In the genomic region with DNA sequence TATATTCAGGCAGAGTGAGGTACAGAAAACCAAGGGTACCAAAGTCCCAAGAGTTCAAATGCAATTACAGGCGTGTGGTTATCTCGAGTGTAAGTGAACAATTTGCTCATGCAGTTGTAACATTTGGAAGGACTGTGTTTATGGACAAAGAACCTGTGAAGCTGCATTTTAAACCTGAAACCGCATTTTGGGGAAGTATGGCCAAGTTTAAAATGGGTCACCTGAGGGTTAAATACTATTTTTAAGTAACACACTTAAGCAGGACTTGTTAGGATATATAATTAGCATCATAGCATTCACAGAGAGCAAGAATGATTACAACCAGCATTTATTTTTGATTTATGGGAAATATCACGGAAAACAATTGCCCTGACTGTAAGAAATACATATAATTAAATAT, we compare ENCODE assay signal across 22 cellular contexts.
"Had no signal": no experiment of that assay in that cellular context is flagged by ENCODE, and none has a peak within 500 bp of the region (broad histone marks: within the 10 kb centered on the region; RNA-seq: fewer than 3 reads in every experiment).

No MANE protein-coding gene starts in this region.

- H3K9ac ChIP-seq: parathyroid adenoma had no signal

- H3K4me3 Mint-ChIP-seq: activated naive CD4-positive, alpha-beta T cell treated with anti-CD3 and anti-CD28 coated beads, Interleukin-2, amount 50 U/mL, for 24 hours; activated T-cell treated with anti-CD3 and anti-CD28 coated beads, Interleukin-2, amount 50 U/mL, for 72 hours; natural killer cell treated with Interleukin-12 subunit alpha and Interleukin-12 subunit beta and Interleukin-15 and Interleukin-18, amount 100 ng/mL, for 72 hours; stimulated activated memory B cell treated with anti-CD40 and anti-IgM and Interleukin-4, amounts not matched to agents 10 μg/mL and 1 μg/mL and 100 μg/mL, for 72 hours had no signal

- H3K27ac Mint-ChIP-seq: activated naive CD4-positive, alpha-beta T cell treated with anti-CD3 and anti-CD28 coated beads, Interleukin-2, amount 50 U/mL, for 24 hours; activated T-cell treated with anti-CD3 and anti-CD28 coated beads, Interleukin-2, amount 50 U/mL, for 72 hours; natural killer cell treated with Interleukin-12 subunit alpha and Interleukin-12 subunit beta and Interleukin-15 and Interleukin-18, amount 100 ng/mL, for 72 hours; stimulated activated memory B cell treated with anti-CD40 and anti-IgM and Interleukin-4, amounts not matched to agents 10 μg/mL and 1 μg/mL and 100 μg/mL, for 72 hours had no signal

- H3K27me3 ChIP-seq: ascending aorta, gastrocnemius medialis, spleen, upper lobe of left lung had no signal

- H3K79me2 ChIP-seq: parathyroid adenoma had no signal

- H3K4me1 Mint-ChIP-seq: activated naive CD4-positive, alpha-beta T cell treated with anti-CD3 and anti-CD28 coated beads, Interleukin-2, amount 50 U/mL, for 24 hours had no signal

- DNase-seq: activated CD4-positive, alpha-beta T cell treated with anti-CD3 and anti-CD28 coated beads, Interleukin-2, amount 50 U/mL, for 1 hour; activated CD4-positive, CD25-positive, alpha-beta regulatory T cell treated with anti-CD3 and anti-CD28 coated beads, Interleukin-2, amount 50 U/mL, for 72 hours; activated gamma-delta T cell; activated T-cell treated with anti-CD3 and anti-CD28 coated beads, Interleukin-2, amount 50 U/mL, for 72 hours; effector CD4-positive, alpha-beta T cell; gastrocnemius medialis; head of caudate nucleus; kidney; spleen; stimulated activated CD4-positive, alpha-beta T cell treated with anti-CD3 and anti-CD28 coated beads, Interleukin-4, amount 100 ng/mL, for 4 hours; upper lobe of left lung had no signal

- H3K9me3 ChIP-seq: ascending aorta, gastrocnemius medialis, thoracic aorta, upper lobe of left lung had no signal

- H3K4me3 ChIP-seq: ascending aorta, gastrocnemius medialis, lung, spleen, thoracic aorta, upper lobe of left lung had no signal

- H3K27ac ChIP-seq: ascending aorta, gastrocnemius medialis, parathyroid adenoma, spleen, thoracic aorta, upper lobe of left lung, VCaP had no signal

- H3K36me3 Mint-ChIP-seq: activated naive CD4-positive, alpha-beta T cell treated with anti-CD3 and anti-CD28 coated beads, Interleukin-2, amount 50 U/mL, for 24 hours; natural killer cell treated with Interleukin-12 subunit alpha and Interleukin-12 subunit beta and Interleukin-15 and Interleukin-18, amount 100 ng/mL, for 72 hours; stimulated activated memory B cell treated with anti-CD40 and anti-IgM and Interleukin-4, amounts not matched to agents 10 μg/mL and 1 μg/mL and 100 μg/mL, for 72 hours had no signal

- H3K36me3 ChIP-seq: ascending aorta, gastrocnemius medialis, spleen, thoracic aorta, upper lobe of left lung had no signal

- H3K9me3 Mint-ChIP-seq: activated naive CD4-positive, alpha-beta T cell treated with anti-CD3 and anti-CD28 coated beads, Interleukin-2, amount 50 U/mL, for 24 hours; natural killer cell treated with Interleukin-12 subunit alpha and Interleukin-12 subunit beta and Interleukin-15 and Interleukin-18, amount 100 ng/mL, for 72 hours; stimulated activated memory B cell treated with anti-CD40 and anti-IgM and Interleukin-4, amounts not matched to agents 10 μg/mL and 1 μg/mL and 100 μg/mL, for 72 hours had no signal

- ATAC-seq: activated T-cell treated with anti-CD3 and anti-CD28 coated beads, Interleukin-2, amount 50 U/mL, for 72 hours; esophagus mucosa; gastrocnemius medialis; left lobe of liver; natural killer cell treated with Interleukin-12 subunit alpha and Interleukin-12 subunit beta and Interleukin-15 and Interleukin-18, amount 100 ng/mL, for 72 hours; sciatic nerve; stimulated activated memory B cell treated with anti-CD40 and anti-IgM and Interleukin-4, amounts not matched to agents 10 μg/mL and 1 μg/mL and 100 μg/mL, for 72 hours had no signal

- H3K27me3 Mint-ChIP-seq: stimulated activated memory B cell treated with anti-CD40 and anti-IgM and Interleukin-4, amounts not matched to agents 10 μg/mL and 1 μg/mL and 100 μg/mL, for 72 hours had no signal

- H3K4me1 ChIP-seq: ascending aorta, gastrocnemius medialis, parathyroid adenoma, spleen, upper lobe of left lung had no signal

- H2AFZ ChIP-seq: parathyroid adenoma had no signal
